2 cellular contexts compared by ENCODE assay signal in the genomic region with DNA sequence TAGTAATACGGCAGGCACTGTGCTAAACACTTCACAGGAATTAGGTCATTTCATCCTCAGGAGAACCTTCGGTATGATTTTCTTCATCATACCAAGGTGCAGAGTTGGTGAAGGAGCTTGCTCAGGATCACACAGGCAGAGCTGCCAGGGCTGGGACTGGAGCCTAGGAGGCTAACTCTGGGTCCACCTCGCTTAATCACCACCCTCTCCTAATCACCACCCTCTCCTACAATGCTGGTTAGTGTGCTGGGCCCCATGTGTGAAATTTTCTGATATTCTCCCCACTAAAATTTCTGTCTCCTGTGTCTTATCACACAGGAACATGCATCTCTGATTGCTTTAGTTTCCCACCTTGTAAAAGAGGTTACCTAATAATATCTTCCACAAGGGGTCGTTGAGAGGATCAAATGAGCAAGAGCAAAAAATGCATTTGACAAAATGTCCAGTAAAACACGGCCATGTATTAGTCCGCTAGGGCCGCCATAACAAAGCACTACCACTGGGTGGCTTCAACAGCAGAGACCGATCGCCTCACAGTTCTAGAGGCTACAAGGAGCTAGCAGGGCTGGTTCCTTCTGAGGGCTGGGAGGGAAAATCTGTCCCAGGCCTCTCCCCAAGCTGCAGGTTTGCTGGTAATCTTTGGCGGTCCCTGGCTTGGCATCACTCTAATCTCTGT.
A peak's percentile ranks its signal among the peaks of the same experiment; 100 is the strongest.
TF ChIP-seq lines count a peak whose summit lies in the region.

No MANE protein-coding gene starts in this region.

TF ChIP-seq in IMR-90, 13 proteins besides CTCF, POLR2A, EP300 and RAD21:
- TF ChIP-seq, protein P1, sequence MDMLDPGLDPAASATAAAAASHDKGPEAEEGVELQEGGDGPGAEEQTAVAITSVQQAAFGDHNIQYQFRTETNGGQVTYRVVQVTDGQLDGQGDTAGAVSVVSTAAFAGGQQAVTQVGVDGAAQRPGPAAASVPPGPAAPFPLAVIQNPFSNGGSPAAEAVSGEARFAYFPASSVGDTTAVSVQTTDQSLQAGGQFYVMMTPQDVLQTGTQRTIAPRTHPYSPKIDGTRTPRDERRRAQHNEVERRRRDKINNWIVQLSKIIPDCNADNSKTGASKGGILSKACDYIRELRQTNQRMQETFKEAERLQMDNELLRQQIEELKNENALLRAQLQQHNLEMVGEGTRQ (IDR thresholded peaks at IDR 0.05; ENCODE audit: low read depth, low read length) = no peak
- 0 out of 2 replicates have a peak, but pooled peaks have one; percentile 9 for TF ChIP-seq SMC3 (IDR thresholded peaks at IDR 0.05; ENCODE audit: low read depth, low read length)

TF ChIP-seq in GM12878, 131 proteins besides CTCF, POLR2A, EP300 and RAD21 (continued from another document):
- TF ChIP-seq SMC3 (IDR thresholded peaks at IDR 0.05; ENCODE audit: borderline replicate concordance, low read length) = 0 out of 2 replicates have a peak, but pooled peaks have one; percentile 4
- TF ChIP-seq, protein P2, sequence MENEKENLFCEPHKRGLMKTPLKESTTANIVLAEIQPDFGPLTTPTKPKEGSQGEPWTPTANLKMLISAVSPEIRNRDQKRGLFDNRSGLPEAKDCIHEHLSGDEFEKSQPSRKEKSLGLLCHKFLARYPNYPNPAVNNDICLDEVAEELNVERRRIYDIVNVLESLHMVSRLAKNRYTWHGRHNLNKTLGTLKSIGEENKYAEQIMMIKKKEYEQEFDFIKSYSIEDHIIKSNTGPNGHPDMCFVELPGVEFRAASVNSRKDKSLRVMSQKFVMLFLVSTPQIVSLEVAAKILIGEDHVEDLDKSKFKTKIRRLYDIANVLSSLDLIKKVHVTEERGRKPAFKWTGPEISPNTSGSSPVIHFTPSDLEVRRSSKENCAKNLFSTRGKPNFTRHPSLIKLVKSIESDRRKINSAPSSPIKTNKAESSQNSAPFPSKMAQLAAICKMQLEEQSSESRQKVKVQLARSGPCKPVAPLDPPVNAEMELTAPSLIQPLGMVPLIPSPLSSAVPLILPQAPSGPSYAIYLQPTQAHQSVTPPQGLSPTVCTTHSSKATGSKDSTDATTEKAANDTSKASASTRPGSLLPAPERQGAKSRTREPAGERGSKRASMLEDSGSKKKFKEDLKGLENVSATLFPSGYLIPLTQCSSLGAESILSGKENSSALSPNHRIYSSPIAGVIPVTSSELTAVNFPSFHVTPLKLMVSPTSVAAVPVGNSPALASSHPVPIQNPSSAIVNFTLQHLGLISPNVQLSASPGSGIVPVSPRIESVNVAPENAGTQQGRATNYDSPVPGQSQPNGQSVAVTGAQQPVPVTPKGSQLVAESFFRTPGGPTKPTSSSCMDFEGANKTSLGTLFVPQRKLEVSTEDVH (IDR thresholded peaks at IDR 0.05; ENCODE audit: low read depth, partially characterized antibody) = no peak
